1 cellular context compared by ENCODE assay signal in genomic region chr13:50529154-50529882, GRCh38.
TF ChIP-seq lines count a peak whose summit lies in the region.

No MANE protein-coding gene starts in this region.

TF ChIP-seq in HEK293, 187 proteins besides CTCF, POLR2A, EP300 and RAD21 (continued from another document and continues in another):
- TF ChIP-seq PATZ1 (tag by site-specific recombination; IDR thresholded peaks at IDR 0.05) = peak; percentile 59
- no peak for TF ChIP-seq ZNF302 (tag by site-specific recombination; IDR thresholded peaks at IDR 0.05; ENCODE audit: low read depth)
- no peak for TF ChIP-seq ELK4 (IDR thresholded peaks at IDR 0.05; ENCODE audit: borderline replicate concordance, low read depth, low read length)
- peak; percentile 100 for TF ChIP-seq SCRT2 (tag by site-specific recombination; IDR thresholded peaks at IDR 0.05)
- TF ChIP-seq ZNF560 (tag by site-specific recombination; IDR thresholded peaks at IDR 0.05; ENCODE audit: borderline replicate concordance) = no peak
- TF ChIP-seq SETDB1 (IDR thresholded peaks at IDR 0.05; ENCODE audit: insufficient read length, low read length) = peak; percentile 25
- TF ChIP-seq ZNF488 (tag by site-specific recombination; IDR thresholded peaks at IDR 0.05) = no peak
- no peak for TF ChIP-seq ZNF211 (tag by site-specific recombination; IDR thresholded peaks at IDR 0.05; ENCODE audit: low read depth)
- TF ChIP-seq ZNF514 (tag by site-specific recombination; IDR thresholded peaks at IDR 0.05) = no peak
- no peak for TF ChIP-seq KLF10 (tag by site-specific recombination; IDR thresholded peaks at IDR 0.05)
- peak; percentile 60; the same call in 1 of the 2 replicates for TF ChIP-seq ZNF394 (tag by site-specific recombination; IDR thresholded peaks at IDR 0.05; ENCODE audit: borderline replicate concordance)
- TF ChIP-seq ZNF37A (tag by site-specific recombination; IDR thresholded peaks at IDR 0.05) = no peak
- no peak for TF ChIP-seq ZNF148 (tag by site-specific recombination; IDR thresholded peaks at IDR 0.05; ENCODE audit: borderline replicate concordance)
- TF ChIP-seq WT1 (tag by site-specific recombination; IDR thresholded peaks at IDR 0.05) = peak; percentile 40
- no peak for TF ChIP-seq ZNF146 (tag by site-specific recombination; IDR thresholded peaks at IDR 0.05)
- no peak for TF ChIP-seq ZNF426 (tag by site-specific recombination; IDR thresholded peaks at IDR 0.05)
- TF ChIP-seq ZFHX2 (tag by site-specific recombination; conservative IDR thresholded peaks at IDR 0.05) = peak; percentile 50
- TF ChIP-seq ZBTB11 (tag by site-specific recombination; conservative IDR thresholded peaks at IDR 0.05; ENCODE audit: low read depth) = no peak
- TF ChIP-seq GLIS2 (tag by site-specific recombination; IDR thresholded peaks at IDR 0.05) = peak; percentile 40; the same call in 1 of the 2 replicates
- no peak for TF ChIP-seq ZNF555 (tag by site-specific recombination; conservative IDR thresholded peaks at IDR 0.05)
- no peak; the same call in 1 of the 2 replicates for TF ChIP-seq ZNF18 (tag by site-specific recombination; IDR thresholded peaks at IDR 0.05)
- peak; percentile 78; the same call in 1 of the 2 replicates for TF ChIP-seq TCF7L2 (IDR thresholded peaks at IDR 0.05; ENCODE audit: borderline replicate concordance, low read depth, low read length)
- TF ChIP-seq ZXDB (tag by site-specific recombination; IDR thresholded peaks at IDR 0.05) = peak; percentile 29; the same call in 1 of the 2 replicates
- no peak for TF ChIP-seq BCL11A (tag by site-specific recombination; IDR thresholded peaks at IDR 0.05; ENCODE audit: low read depth)
- TF ChIP-seq ZNF391 (tag by site-specific recombination; IDR thresholded peaks at IDR 0.05; ENCODE audit: borderline replicate concordance, low read depth) = no peak
- peak; percentile 80 for TF ChIP-seq ZBTB44 (tag by site-specific recombination; IDR thresholded peaks at IDR 0.05)
- TF ChIP-seq KLF17 (tag by site-specific recombination; IDR thresholded peaks at IDR 0.05) = no peak
- TF ChIP-seq ZNF404 (tag by site-specific recombination; IDR thresholded peaks at IDR 0.05) = no peak
- peak; percentile 86 for TF ChIP-seq ZNF121 (tag by site-specific recombination; IDR thresholded peaks at IDR 0.05)
- TF ChIP-seq ZNF157 (tag by site-specific recombination; IDR thresholded peaks at IDR 0.05) = no peak
- peak; percentile 55; the same call in 1 of the 2 replicates for TF ChIP-seq TRIM28 (IDR thresholded peaks at IDR 0.05; ENCODE audit: borderline replicate concordance, low read length)
- peak; percentile 84 for TF ChIP-seq HIC1 (tag by site-specific recombination; IDR thresholded peaks at IDR 0.05)
- TF ChIP-seq ZNF677 (tag by site-specific recombination; IDR thresholded peaks at IDR 0.05) = peak; percentile 14; the same call in 1 of the 2 replicates
- TF ChIP-seq ZNF169 (tag by site-specific recombination; IDR thresholded peaks at IDR 0.05) = no peak
- TF ChIP-seq ZNF704 (tag by site-specific recombination; IDR thresholded peaks at IDR 0.05) = no peak
- no peak for TF ChIP-seq ZNF112 (tag by site-specific recombination; IDR thresholded peaks at IDR 0.05)
- TF ChIP-seq ZNF266 (tag by site-specific recombination; IDR thresholded peaks at IDR 0.05; ENCODE audit: low read depth) = no peak
- TF ChIP-seq ZNF433 (tag by site-specific recombination; IDR thresholded peaks at IDR 0.05; ENCODE audit: low read depth) = no peak
- peak; percentile 72; the same call in 1 of the 2 replicates for TF ChIP-seq SP7 (tag by site-specific recombination; IDR thresholded peaks at IDR 0.05)
- no peak for TF ChIP-seq ZSCAN16 (tag by site-specific recombination; IDR thresholded peaks at IDR 0.05)
- TF ChIP-seq GLI4 (tag by site-specific recombination; IDR thresholded peaks at IDR 0.05) = no peak
- TF ChIP-seq ZNF416 (tag by site-specific recombination; IDR thresholded peaks at IDR 0.05) = no peak
- no peak for TF ChIP-seq ZNF544 (tag by site-specific recombination; IDR thresholded peaks at IDR 0.05)
- peak; percentile 72 for TF ChIP-seq GLIS1 (tag by site-specific recombination; IDR thresholded peaks at IDR 0.05)
- TF ChIP-seq ZNF626 (tag by site-specific recombination; IDR thresholded peaks at IDR 0.05) = no peak
